ENCODE assay signal across 25 cellular contexts in the genomic region with DNA sequence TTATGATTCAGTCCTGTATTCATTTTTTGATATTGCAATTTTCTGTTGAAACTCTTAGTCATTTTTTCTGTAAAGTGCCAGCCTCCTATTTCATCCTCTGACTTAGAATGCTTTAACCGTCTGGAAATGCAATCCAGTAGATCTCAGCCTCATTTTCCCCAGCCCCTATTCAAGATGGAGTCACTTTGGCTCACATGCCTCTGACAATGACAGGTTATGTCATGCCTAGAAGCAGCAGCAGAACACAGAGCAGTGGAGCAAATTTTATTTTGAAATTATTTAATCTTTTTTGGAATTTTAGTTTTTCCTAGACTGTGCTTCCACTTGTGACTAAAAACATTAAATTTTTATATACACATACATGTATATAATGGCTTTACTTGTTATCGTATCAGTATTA.
DNase-seq lines count a peak whose midpoint lies in the region; ATAC-seq, FAIRE-seq and TF ChIP-seq lines count a peak whose summit lies in the region.
"Had no signal": no experiment of that assay in that cellular context is flagged by ENCODE, and none has a peak within 500 bp of the region (broad histone marks: within the 10 kb centered on the region; RNA-seq: fewer than 3 reads in every experiment).

No MANE protein-coding gene starts in this region.

- no peak overlapping the region for H4K91ac ChIP-seq in neuronal stem cell (ENCODE audit: low read depth, low read length, poor library complexity)

- H3K9me3 ChIP-seq in SU-DHL-6 (ENCODE audit: insufficient read depth, low read length) (no peaks in the 10 kb centered on the region), K562 (replicated peaks; ENCODE audit: control insufficient read depth, insufficient read depth, low read depth, low read length) (no peaks in the 10 kb centered on the region; the same call in 1 of the 2 replicates), neuronal stem cell (replicated peaks in 1 of 2; ENCODE audit: control insufficient read depth in 2 of 2, insufficient read depth in 1 of 2, low read depth in 1 of 2, low read length in 2 of 2) (no peaks in the 10 kb centered on the region), gastrocnemius medialis (no peaks in the 10 kb centered on the region)
- H3K9me3 ChIP-seq: BE2C, BLaER1 had no signal

- H3K27me3 ChIP-seq in SU-DHL-6 (ENCODE audit: low read length) (no peaks in the 10 kb centered on the region), K562 (ENCODE audit: control insufficient read depth in 2 of 2, insufficient read depth in 2 of 2, low read length in 2 of 2) (no peaks in the 10 kb centered on the region), neuronal stem cell (ENCODE audit: control insufficient read depth in 3 of 3, insufficient read depth in 3 of 3, low read depth in 1 of 3, low read length in 3 of 3) (no peaks in the 10 kb centered on the region), gastrocnemius medialis (no peaks in the 10 kb centered on the region)
- H3K27me3 ChIP-seq: BE2C, BLaER1 had no signal

- WGBS in K562 (ENCODE audit: insufficient coverage, low coverage, missing lambda C conversion rate) = 3% methylated on average over 2 of the region's 2 CpGs
- no CpG with 5 or more reads among the region's 2 CpGs for WGBS in neuronal stem cell (ENCODE audit: extremely low coverage in 2 of 2, insufficient read length in 2 of 2, insufficient replicate concordance in 1 of 2), 2 donors

- TF ChIP-seq CTCF in SU-DHL-6 (IDR thresholded peaks at IDR 0.05; ENCODE audit: insufficient read depth, low read length, poor library complexity, severe bottlenecking) = no peak
- TF ChIP-seq CTCF in K562 (IDR thresholded peaks at IDR 0.05 in 2 of 3, conservative IDR thresholded peaks at IDR 0.05 in 1 of 3; ENCODE audit: insufficient read depth in 2 of 3, low read depth in 1 of 3, low read length in 3 of 3) = no peak
- no peak for TF ChIP-seq CTCF in gastrocnemius medialis (IDR thresholded peaks at IDR 0.05 in 4 of 5, conservative IDR thresholded peaks at IDR 0.05 in 1 of 5)

- no peak for DNase-seq in K562 (ENCODE audit: extremely low read depth in 1 of 4, low spot score in 3 of 4)
- no peak for DNase-seq in neuronal stem cell (ENCODE audit: low spot score)
- DNase-seq in NOMO-1 treated with DMSO at 0.1 percent for 48 hours (lab: John Stamatoyannopoulos, UW; ENCODE audit: unreplicated experiment) = no peak
- DNase-seq in gastrocnemius medialis = no peak
- DNase-seq in NCI-H2196 (lab: John Stamatoyannopoulos, UW; ENCODE audit: unreplicated experiment) = no peak
- DNase-seq: 8988T; ACHN; BE2C; C1 segment of cervical spinal cord; CD4-positive, alpha-beta memory T cell; CD4-positive, CD25-positive, alpha-beta regulatory T cell; CD8-positive, alpha-beta memory T cell; COR-L47; DMS 273 treated with DMSO at 0.1 percent for 48 hours; DMS153; DMS53; DMS79; DND-41; EL; GDM1 had no signal

- BruUV-seq in K562 (replicated peaks; lab: Mats Ljungman, UMichigan) = no TSS peak

- H2BK120ac ChIP-seq in neuronal stem cell (ENCODE audit: low read depth, low read length) = no peak overlapping the region

- FAIRE-seq in K562 (lab: Jason Lieb, UNC) = no peak
- FAIRE-seq: GM12878, GM12892, GM18507 had no signal

- H3K4me3 ChIP-seq in SU-DHL-6 (ENCODE audit: insufficient read depth, low read length, poor library complexity, severe bottlenecking) (no peak overlapping the region), K562 (no peak overlapping the region), neuronal stem cell (ENCODE audit: low read length in 2 of 2) (no peak overlapping the region), gastrocnemius medialis (no peak overlapping the region)
- H3K4me3 ChIP-seq: BLaER1, GM12878 had no signal

- H3K9me2 ChIP-seq in SU-DHL-6 (replicated peaks; ENCODE audit: insufficient read depth, low read length) = no peaks in the 10 kb centered on the region

- no peak overlapping the region for H2BK15ac ChIP-seq in neuronal stem cell (ENCODE audit: low read length)

- H3K36me3 ChIP-seq in SU-DHL-6 (ENCODE audit: low read length) = no peaks in the 10 kb centered on the region
- H3K36me3 ChIP-seq in K562 (ENCODE audit: control insufficient read depth, insufficient read depth, low read length) = no peaks in the 10 kb centered on the region
- H3K36me3 ChIP-seq in neuronal stem cell (replicated peaks in 1 of 2; ENCODE audit: control insufficient read depth in 2 of 2, insufficient read depth in 2 of 2, low read length in 2 of 2) = no peaks in the 10 kb centered on the region
- H3K36me3 ChIP-seq in gastrocnemius medialis = no peaks in the 10 kb centered on the region
- H3K36me3 ChIP-seq: BE2C, BLaER1 had no signal

- H3K4ac ChIP-seq in neuronal stem cell (ENCODE audit: low read length) = no peak overlapping the region

- peak overlapping the region; percentile 64 for H2AFZ ChIP-seq in SU-DHL-6 (ENCODE audit: low read depth, low read length, severe bottlenecking)
- no peak overlapping the region for H2AFZ ChIP-seq in K562 (ENCODE audit: low read depth, low read length)
- peak overlapping the region; percentile 23 for H2AFZ ChIP-seq in neuronal stem cell (ENCODE audit: low read length)

- in situ Hi-C loops in K562 (cut with MboI) = loop anchor here (5.0 kb wide), 1 partner anchor 1525 kb away; no protein-coding TSS in a partner anchor
- in situ Hi-C loops in gastrocnemius medialis (cut with MboI; ENCODE audit: low sequenced_read_pairs in 4 of 4) = no loop called here

- H3K9ac ChIP-seq in SU-DHL-6 (ENCODE audit: low read length) (no peak overlapping the region), K562 (ENCODE audit: insufficient read depth in 1 of 2, low read depth in 2 of 2, low read length in 2 of 2) (no peak overlapping the region), neuronal stem cell (ENCODE audit: low read depth, low read length, poor library complexity) (no peak overlapping the region)
- H3K9ac ChIP-seq: BLaER1 had no signal

- no peak overlapping the region for H3K14ac ChIP-seq in neuronal stem cell (ENCODE audit: low read length)

- POLR2A ChIA-PET in K562 (lab: Yijun Ruan, JAX) = no interaction called here

- intact Hi-C loops in K562 (cut with micrococcal nuclease) (no loop called here), gastrocnemius medialis (cut with DNase I; ENCODE audit: low total_unique reads) (no loop called here)

- H4K20me1 ChIP-seq in SU-DHL-6 (ENCODE audit: low read depth, low read length) (no peaks in the 10 kb centered on the region), K562 (replicated peaks; ENCODE audit: control insufficient read depth, insufficient read depth, low read length) (no peaks in the 10 kb centered on the region)
- H4K20me1 ChIP-seq: BLaER1 had no signal

- no peaks in the 10 kb centered on the region for H3K4me1 ChIP-seq in K562 (replicated peaks in 1 of 2; ENCODE audit: control insufficient read depth in 2 of 2, insufficient read depth in 2 of 2, low read length in 2 of 2)
- no peaks in the 10 kb centered on the region for H3K4me1 ChIP-seq in neuronal stem cell (ENCODE audit: control insufficient read depth in 2 of 2, insufficient read depth in 1 of 2, low read depth in 1 of 2, low read length in 2 of 2)
- H3K4me1 ChIP-seq in gastrocnemius medialis = no peaks in the 10 kb centered on the region
- H3K4me1 ChIP-seq: BE2C, BLaER1 had no signal

- H3K27ac ChIP-seq in SU-DHL-6 (ENCODE audit: low read depth, low read length) (no peak overlapping the region), K562 (ENCODE audit: extremely low read depth, low read depth, low read length) (no peak overlapping the region), neuronal stem cell (replicated peaks; ENCODE audit: low read length) (no peak overlapping the region), gastrocnemius medialis (no peak overlapping the region)
- H3K27ac ChIP-seq: BLaER1 had no signal

- H2BK12ac ChIP-seq in neuronal stem cell (ENCODE audit: low read length) = no peak overlapping the region

- H3K9me1 ChIP-seq in K562 (ENCODE audit: control insufficient read depth, insufficient read depth, low read length) = no peaks in the 10 kb centered on the region

- TF ChIP-seq EP300 in K562 (IDR thresholded peaks at IDR 0.05; ENCODE audit: low read length) = no peak

- H2BK5ac ChIP-seq in neuronal stem cell (ENCODE audit: low read length) = no peak overlapping the region

- H3K4me2 ChIP-seq in SU-DHL-6 (ENCODE audit: low read depth, low read length, poor library complexity, severe bottlenecking) (no peak overlapping the region), K562 (ENCODE audit: insufficient read depth, low read length) (no peak overlapping the region), neuronal stem cell (ENCODE audit: insufficient read depth, low read length, poor library complexity, severe bottlenecking) (no peak overlapping the region)
- H3K4me2 ChIP-seq: BLaER1 had no signal

- no peak overlapping the region for H4K8ac ChIP-seq in neuronal stem cell (ENCODE audit: low read depth, low read length)

- no peak overlapping the region for H2AK5ac ChIP-seq in neuronal stem cell (ENCODE audit: low read depth, low read length)

- TF ChIP-seq POLR2A in K562 (conservative IDR thresholded peaks at IDR 0.05) (no peak), gastrocnemius medialis (IDR thresholded peaks at IDR 0.05) (no peak)

- ATAC-seq in K562 = no peak
- no peak for ATAC-seq in gastrocnemius medialis
- ATAC-seq: GM12878 had no signal

- H3F3A ChIP-seq in SU-DHL-6 (ENCODE audit: insufficient read depth) = no peaks in the 10 kb centered on the region

- no peaks in the 10 kb centered on the region for H3K79me1 ChIP-seq in neuronal stem cell (ENCODE audit: low read depth, low read length)

- CTCF ChIA-PET in K562 (lab: Yijun Ruan, JAX; ENCODE audit: low intra/inter-chr PET ratio) = no interaction called here

- TF ChIP-seq RAD21 in K562 (CRISPR knock-in tag; conservative IDR thresholded peaks at IDR 0.05 in 1 of 2, IDR thresholded peaks at IDR 0.05 in 1 of 2) = no peak

- H3K23ac ChIP-seq in neuronal stem cell (ENCODE audit: low read depth, low read length, poor library complexity) = no peak overlapping the region

- H3K79me2 ChIP-seq in SU-DHL-6 (ENCODE audit: insufficient read depth, low read length) = no peaks in the 10 kb centered on the region
- H3K79me2 ChIP-seq in K562 (ENCODE audit: control insufficient read depth, insufficient read depth, low read length) = no peaks in the 10 kb centered on the region

- no peak overlapping the region for H3K18ac ChIP-seq in neuronal stem cell (ENCODE audit: low read length)

TF ChIP-seq in K562, 482 proteins besides CTCF, POLR2A, EP300 and RAD21 (continues in another document):
- TF ChIP-seq EZH2 (IDR thresholded peaks at IDR 0.05; ENCODE audit: borderline replicate concordance, low read depth, low read length) (no peak), PTRF (tag; IDR thresholded peaks at IDR 0.05) (peak; percentile 55; the same call in 1 of the 2 replicates), NFATC3 (IDR thresholded peaks at IDR 0.05) (no peak)
- TF ChIP-seq, protein P1, sequence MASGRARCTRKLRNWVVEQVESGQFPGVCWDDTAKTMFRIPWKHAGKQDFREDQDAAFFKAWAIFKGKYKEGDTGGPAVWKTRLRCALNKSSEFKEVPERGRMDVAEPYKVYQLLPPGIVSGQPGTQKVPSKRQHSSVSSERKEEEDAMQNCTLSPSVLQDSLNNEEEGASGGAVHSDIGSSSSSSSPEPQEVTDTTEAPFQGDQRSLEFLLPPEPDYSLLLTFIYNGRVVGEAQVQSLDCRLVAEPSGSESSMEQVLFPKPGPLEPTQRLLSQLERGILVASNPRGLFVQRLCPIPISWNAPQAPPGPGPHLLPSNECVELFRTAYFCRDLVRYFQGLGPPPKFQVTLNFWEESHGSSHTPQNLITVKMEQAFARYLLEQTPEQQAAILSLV (tag; IDR thresholded peaks at IDR 0.05) = 0 out of 2 replicates have a peak, but pooled peaks have one; percentile 37
